In genomic region chr3:14586611-14587010, GRCh38 we compare ENCODE assay signal across 36 cellular contexts. TPM values are rescaled to one million over a fixed set of nuclear protein-coding genes. Genes with fewer than 3 reads are reported as not detected.
"Had no signal": no experiment of that assay in that cellular context is flagged by ENCODE, and none has a peak within 500 bp of the region (broad histone marks: within the 10 kb centered on the region; RNA-seq: fewer than 3 reads in every experiment).

No MANE protein-coding gene starts in this region.

- H3K36me3 ChIP-seq: adrenal gland, ascending aorta, brain microvascular endothelial cell, breast epithelium, cardiac muscle cell had no signal

- H3K4me3 ChIP-seq: adrenal gland, ascending aorta, body of pancreas, breast epithelium, cardiac muscle cell had no signal

- H3K27me3 ChIP-seq: ascending aorta, body of pancreas, cardiac muscle cell had no signal

- H3K9me3 Mint-ChIP-seq: activated naive CD4-positive, alpha-beta T cell treated with anti-CD3 and anti-CD28 coated beads for 36 hours; activated naive CD4-positive, alpha-beta T cell treated with anti-CD3 and anti-CD28 coated beads, Interleukin-2, amount 10 ng/mL, durations not matched to agents 7 days and 5 days; activated naive CD4-positive, alpha-beta T cell treated with anti-CD3 and anti-CD28 coated beads, Interleukin-2, amount 50 U/mL, for 24 hours; activated naive CD4-positive, alpha-beta T cell treated with anti-CD3 and anti-CD28 coated beads, Interleukin-2, amount 50 U/mL, for 72 hours; activated naive CD8-positive, alpha-beta T cell treated with anti-CD3 and anti-CD28 coated beads for 36 hours; activated naive CD8-positive, alpha-beta T cell treated with anti-CD3 and anti-CD28 coated beads, Interleukin-2, amount 10 ng/mL, durations not matched to agents 7 days and 5 days; activated naive CD8-positive, alpha-beta T cell treated with anti-CD3 and anti-CD28 coated beads, Interleukin-2, amount 50 U/mL, for 24 hours; activated T-cell treated with anti-CD3 and anti-CD28 coated beads, Interleukin-2, amount 50 U/mL, for 24 hours; activated T-cell treated with anti-CD3 and anti-CD28 coated beads, Interleukin-2, amount 50 U/mL, for 4 hours; activated T-cell treated with anti-CD3 and anti-CD28 coated beads, Interleukin-2, amount 50 U/mL, for 72 hours; activated T-helper 1 cell treated with anti-CD3 and anti-CD28 coated beads, Interleukin-12 subunit alpha, Interleukin-12 subunit beta, Interleukin-2, Interleukin-4 antibody, amounts not matched to agents 30 ng/mL and 10 ng/mL and 1 ng/mL, durations not matched to agents 14 hours and 24 hours and 36 hours; activated T-helper 17 cell treated with anti-CD3 and anti-CD28 coated beads, Interleukin-2, amount 50 U/mL, for 72 hours; activated T-helper 2 cell treated with anti-CD3 and anti-CD28 coated beads, Interferon-gamma antibody, Interleukin-2, Interleukin-4, amounts not matched to agents 10 μg/mL and 5 μg/mL and 100 μg/mL, durations not matched to agents 14 hours and 24 hours and 36 hours; central memory CD8-positive, alpha-beta T cell had no signal

- H3K4me3 Mint-ChIP-seq: activated naive CD4-positive, alpha-beta T cell treated with anti-CD3 and anti-CD28 coated beads for 36 hours; activated naive CD4-positive, alpha-beta T cell treated with anti-CD3 and anti-CD28 coated beads, Interleukin-2, amount 10 ng/mL, durations not matched to agents 7 days and 5 days; activated naive CD4-positive, alpha-beta T cell treated with anti-CD3 and anti-CD28 coated beads, Interleukin-2, amount 50 U/mL, for 24 hours; activated naive CD8-positive, alpha-beta T cell; activated naive CD8-positive, alpha-beta T cell treated with anti-CD3 and anti-CD28 coated beads for 36 hours; activated naive CD8-positive, alpha-beta T cell treated with anti-CD3 and anti-CD28 coated beads, Interleukin-2, amount 10 ng/mL, durations not matched to agents 7 days and 5 days; activated naive CD8-positive, alpha-beta T cell treated with anti-CD3 and anti-CD28 coated beads, Interleukin-2, amount 50 U/mL, for 24 hours; activated T-cell treated with anti-CD3 and anti-CD28 coated beads, Interleukin-2, amount 50 U/mL, for 24 hours; activated T-cell treated with anti-CD3 and anti-CD28 coated beads, Interleukin-2, amount 50 U/mL, for 4 hours; activated T-cell treated with anti-CD3 and anti-CD28 coated beads, Interleukin-2, amount 50 U/mL, for 72 hours; activated T-helper 1 cell treated with anti-CD3 and anti-CD28 coated beads, Interleukin-12 subunit alpha, Interleukin-12 subunit beta, Interleukin-2, Interleukin-4 antibody, amounts not matched to agents 30 ng/mL and 10 ng/mL and 1 ng/mL, durations not matched to agents 14 hours and 24 hours and 36 hours; activated T-helper 17 cell treated with anti-CD3 and anti-CD28 coated beads, Interleukin-2, amount 50 U/mL, for 72 hours; brain; central memory CD8-positive, alpha-beta T cell had no signal

- H3K27me3 Mint-ChIP-seq: brain had no signal

- H3K9me3 ChIP-seq: adrenal gland, ascending aorta, body of pancreas, breast epithelium had no signal

- H3K27ac Mint-ChIP-seq: activated naive CD4-positive, alpha-beta T cell treated with anti-CD3 and anti-CD28 coated beads for 36 hours; activated naive CD4-positive, alpha-beta T cell treated with anti-CD3 and anti-CD28 coated beads, Interleukin-2, amount 10 ng/mL, durations not matched to agents 7 days and 5 days; activated naive CD4-positive, alpha-beta T cell treated with anti-CD3 and anti-CD28 coated beads, Interleukin-2, amount 50 U/mL, for 24 hours; activated naive CD4-positive, alpha-beta T cell treated with anti-CD3 and anti-CD28 coated beads, Interleukin-2, amount 50 U/mL, for 72 hours; activated naive CD8-positive, alpha-beta T cell; activated naive CD8-positive, alpha-beta T cell treated with anti-CD3 and anti-CD28 coated beads for 36 hours; activated naive CD8-positive, alpha-beta T cell treated with anti-CD3 and anti-CD28 coated beads, Interleukin-2, amount 10 ng/mL, durations not matched to agents 7 days and 5 days; activated naive CD8-positive, alpha-beta T cell treated with anti-CD3 and anti-CD28 coated beads, Interleukin-2, amount 50 U/mL, for 24 hours; activated T-cell treated with anti-CD3 and anti-CD28 coated beads, Interleukin-2, amount 50 U/mL, for 24 hours; activated T-cell treated with anti-CD3 and anti-CD28 coated beads, Interleukin-2, amount 50 U/mL, for 72 hours; activated T-helper 1 cell treated with anti-CD3 and anti-CD28 coated beads, Interleukin-12 subunit alpha, Interleukin-12 subunit beta, Interleukin-2, Interleukin-4 antibody, amounts not matched to agents 30 ng/mL and 10 ng/mL and 1 ng/mL, durations not matched to agents 14 hours and 24 hours and 36 hours; activated T-helper 17 cell treated with anti-CD3 and anti-CD28 coated beads, Interleukin-2, amount 50 U/mL, for 72 hours; activated T-helper 2 cell treated with anti-CD3 and anti-CD28 coated beads, Interferon-gamma antibody, Interleukin-2, Interleukin-4, amounts not matched to agents 10 μg/mL and 5 μg/mL and 100 μg/mL, durations not matched to agents 14 hours and 24 hours and 36 hours had no signal

- H3K36me3 Mint-ChIP-seq: activated naive CD4-positive, alpha-beta T cell treated with anti-CD3 and anti-CD28 coated beads, Interleukin-2, amount 10 ng/mL, durations not matched to agents 7 days and 5 days; activated naive CD4-positive, alpha-beta T cell treated with anti-CD3 and anti-CD28 coated beads, Interleukin-2, amount 50 U/mL, for 24 hours; activated naive CD4-positive, alpha-beta T cell treated with anti-CD3 and anti-CD28 coated beads, Interleukin-2, amount 50 U/mL, for 72 hours; activated naive CD8-positive, alpha-beta T cell; activated naive CD8-positive, alpha-beta T cell treated with anti-CD3 and anti-CD28 coated beads for 36 hours; activated naive CD8-positive, alpha-beta T cell treated with anti-CD3 and anti-CD28 coated beads, Interleukin-2, amount 10 ng/mL, durations not matched to agents 7 days and 5 days; brain had no signal

- H3K4me1 Mint-ChIP-seq: activated naive CD4-positive, alpha-beta T cell treated with anti-CD3 and anti-CD28 coated beads, Interleukin-2, amount 10 ng/mL, durations not matched to agents 7 days and 5 days; activated naive CD4-positive, alpha-beta T cell treated with anti-CD3 and anti-CD28 coated beads, Interleukin-2, amount 50 U/mL, for 24 hours; activated naive CD8-positive, alpha-beta T cell treated with anti-CD3 and anti-CD28 coated beads for 36 hours; activated naive CD8-positive, alpha-beta T cell treated with anti-CD3 and anti-CD28 coated beads, Interleukin-2, amount 10 ng/mL, durations not matched to agents 7 days and 5 days; activated naive CD8-positive, alpha-beta T cell treated with anti-CD3 and anti-CD28 coated beads, Interleukin-2, amount 50 U/mL, for 24 hours; activated T-helper 17 cell treated with anti-CD3 and anti-CD28 coated beads, Interleukin-2, amount 50 U/mL, for 72 hours; central memory CD8-positive, alpha-beta T cell had no signal

- ATAC-seq: activated naive CD4-positive, alpha-beta T cell treated with anti-CD3 and anti-CD28 coated beads, Interleukin-2, amount 50 U/mL, for 72 hours; activated naive CD8-positive, alpha-beta T cell treated with anti-CD3 and anti-CD28 coated beads, Interleukin-2, amount 50 U/mL, for 24 hours; activated T-cell treated with anti-CD3 and anti-CD28 coated beads, Interleukin-2, amount 50 U/mL, for 4 hours; activated T-cell treated with anti-CD3 and anti-CD28 coated beads, Interleukin-2, amount 50 U/mL, for 72 hours; activated T-helper 17 cell treated with anti-CD3 and anti-CD28 coated beads, Interleukin-2, amount 50 U/mL, for 72 hours; body of pancreas had no signal

- H3K4me1 ChIP-seq: adrenal gland, ascending aorta, breast epithelium had no signal

- DNase-seq: activated effector memory CD4-positive, alpha-beta T cell treated with anti-CD3 and anti-CD28 coated beads, Interleukin-2, amount 50 U/mL, for 16 hours; activated effector memory CD4-positive, alpha-beta T cell treated with Interleukin-2 at 50 U/mL for 16 hours; activated gamma-delta T cell; activated gamma-delta T cell treated with Interleukin-2 at 50 U/mL for 16 hours; activated naive CD4-positive, alpha-beta T cell; activated naive CD4-positive, alpha-beta T cell treated with anti-CD3 and anti-CD28 coated beads for 36 hours; activated naive CD4-positive, alpha-beta T cell treated with anti-CD3 and anti-CD28 coated beads, Interleukin-2, amount 10 ng/mL, durations not matched to agents 7 days and 5 days; activated naive CD4-positive, alpha-beta T cell treated with anti-CD3 and anti-CD28 coated beads, Interleukin-2, amount 50 U/mL, for 16 hours; activated naive CD4-positive, alpha-beta T cell treated with Interleukin-2 at 50 U/mL for 16 hours; activated naive CD8-positive, alpha-beta T cell treated with anti-CD3 and anti-CD28 coated beads for 36 hours; activated naive CD8-positive, alpha-beta T cell treated with anti-CD3 and anti-CD28 coated beads, Interleukin-2, amount 10 ng/mL, durations not matched to agents 7 days and 5 days; activated naive CD8-positive, alpha-beta T cell treated with anti-CD3 and anti-CD28 coated beads, Interleukin-2, amount 50 U/mL, for 24 hours; activated T-cell treated with anti-CD3 and anti-CD28 coated beads, Interleukin-2, amount 50 U/mL, for 24 hours; activated T-cell treated with anti-CD3 and anti-CD28 coated beads, Interleukin-2, amount 50 U/mL, for 4 hours; activated T-cell treated with anti-CD3 and anti-CD28 coated beads, Interleukin-2, amount 50 U/mL, for 48 hours; activated T-cell treated with anti-CD3 and anti-CD28 coated beads, Interleukin-2, amount 50 U/mL, for 72 hours; adrenal gland; amniotic stem cell; amygdala; anterior cingulate cortex; body of pancreas; brain microvascular endothelial cell; caudate nucleus; central memory CD4-positive, alpha-beta T cell; cerebellar nuclear complex had no signal

- H3K27ac ChIP-seq: adrenal gland, ascending aorta, body of pancreas, brain microvascular endothelial cell, breast epithelium, cardiac muscle cell had no signal

RNA-seq across cellular contexts. Expression of gene GRIP2, which starts 46.5 kb away (rescaled TPM):
- total RNA-seq: activated naive CD4-positive, alpha-beta T cell treated with anti-CD3 and anti-CD28 coated beads for 36 hours; activated naive CD4-positive, alpha-beta T cell treated with anti-CD3 and anti-CD28 coated beads, Interleukin-2, amount 50 U/mL, for 72 hours; activated naive CD8-positive, alpha-beta T cell treated with anti-CD3 and anti-CD28 coated beads for 36 hours; activated naive CD8-positive, alpha-beta T cell treated with anti-CD3 and anti-CD28 coated beads, Interleukin-2, amount 10 ng/mL, durations not matched to agents 7 days and 5 days; activated T-cell treated with anti-CD3 and anti-CD28 coated beads, Interleukin-2, amount 50 U/mL, for 4 hours; activated T-helper 1 cell treated with anti-CD3 and anti-CD28 coated beads, Interleukin-12 subunit alpha, Interleukin-12 subunit beta, Interleukin-2, Interleukin-4 antibody, amounts not matched to agents 30 ng/mL and 10 ng/mL and 1 ng/mL, durations not matched to agents 14 hours and 24 hours and 36 hours; activated T-helper 2 cell treated with anti-CD3 and anti-CD28 coated beads, Interferon-gamma antibody, Interleukin-2, Interleukin-4, amounts not matched to agents 10 μg/mL and 5 μg/mL and 100 μg/mL, durations not matched to agents 14 hours and 24 hours and 36 hours had no signal
- polyA plus RNA-seq: cardiac muscle cell had no signal
